Comparison of ENCODE assay signal across 1 cellular context in the genomic region with DNA sequence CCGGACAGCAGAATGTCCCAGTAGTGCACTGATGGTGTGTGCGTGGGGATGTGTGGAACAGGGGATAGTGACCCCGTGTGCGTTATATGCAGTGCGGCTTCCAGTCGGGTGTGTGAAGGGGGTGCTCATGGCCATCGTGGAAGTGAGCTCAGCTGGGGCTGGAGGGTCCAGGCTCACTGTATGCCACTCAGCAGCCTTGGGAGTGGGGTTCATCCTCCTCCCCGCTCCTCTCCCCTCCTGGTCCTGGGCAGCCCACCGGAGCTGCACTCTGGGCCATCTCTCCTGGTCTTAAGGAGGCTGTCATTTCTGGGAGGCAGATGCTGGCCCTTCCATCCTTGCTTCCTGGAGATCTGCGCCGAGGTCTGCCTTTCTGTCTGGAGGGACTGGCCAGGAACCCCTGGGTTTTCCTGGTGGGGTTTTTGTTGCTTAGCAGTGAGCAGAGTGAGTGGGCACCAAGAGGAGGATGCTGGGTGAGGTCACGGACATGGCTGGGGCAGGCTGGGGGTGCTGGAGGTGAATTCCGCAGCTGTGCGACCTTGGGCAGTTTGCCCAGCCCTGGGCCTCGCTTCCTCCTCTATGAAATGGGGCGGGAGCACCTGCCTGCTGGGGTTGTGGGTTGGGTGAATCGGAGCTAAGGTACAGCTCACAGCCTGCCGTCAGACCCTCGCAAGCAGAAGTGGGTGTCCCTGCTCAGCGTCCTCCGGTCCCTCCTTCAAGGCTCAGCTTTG.
TF ChIP-seq lines count a peak whose summit lies in the region.

No MANE protein-coding gene starts in this region.

TF ChIP-seq in HCT116, 20 proteins besides CTCF, POLR2A, EP300 and RAD21 (continued from another document):
- TF ChIP-seq, protein P1, sequence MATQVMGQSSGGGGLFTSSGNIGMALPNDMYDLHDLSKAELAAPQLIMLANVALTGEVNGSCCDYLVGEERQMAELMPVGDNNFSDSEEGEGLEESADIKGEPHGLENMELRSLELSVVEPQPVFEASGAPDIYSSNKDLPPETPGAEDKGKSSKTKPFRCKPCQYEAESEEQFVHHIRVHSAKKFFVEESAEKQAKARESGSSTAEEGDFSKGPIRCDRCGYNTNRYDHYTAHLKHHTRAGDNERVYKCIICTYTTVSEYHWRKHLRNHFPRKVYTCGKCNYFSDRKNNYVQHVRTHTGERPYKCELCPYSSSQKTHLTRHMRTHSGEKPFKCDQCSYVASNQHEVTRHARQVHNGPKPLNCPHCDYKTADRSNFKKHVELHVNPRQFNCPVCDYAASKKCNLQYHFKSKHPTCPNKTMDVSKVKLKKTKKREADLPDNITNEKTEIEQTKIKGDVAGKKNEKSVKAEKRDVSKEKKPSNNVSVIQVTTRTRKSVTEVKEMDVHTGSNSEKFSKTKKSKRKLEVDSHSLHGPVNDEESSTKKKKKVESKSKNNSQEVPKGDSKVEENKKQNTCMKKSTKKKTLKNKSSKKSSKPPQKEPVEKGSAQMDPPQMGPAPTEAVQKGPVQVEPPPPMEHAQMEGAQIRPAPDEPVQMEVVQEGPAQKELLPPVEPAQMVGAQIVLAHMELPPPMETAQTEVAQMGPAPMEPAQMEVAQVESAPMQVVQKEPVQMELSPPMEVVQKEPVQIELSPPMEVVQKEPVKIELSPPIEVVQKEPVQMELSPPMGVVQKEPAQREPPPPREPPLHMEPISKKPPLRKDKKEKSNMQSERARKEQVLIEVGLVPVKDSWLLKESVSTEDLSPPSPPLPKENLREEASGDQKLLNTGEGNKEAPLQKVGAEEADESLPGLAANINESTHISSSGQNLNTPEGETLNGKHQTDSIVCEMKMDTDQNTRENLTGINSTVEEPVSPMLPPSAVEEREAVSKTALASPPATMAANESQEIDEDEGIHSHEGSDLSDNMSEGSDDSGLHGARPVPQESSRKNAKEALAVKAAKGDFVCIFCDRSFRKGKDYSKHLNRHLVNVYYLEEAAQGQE (IDR thresholded peaks at IDR 0.05; ENCODE audit: low read depth), result no peak
- no peak for TF ChIP-seq CEBPB (IDR thresholded peaks at IDR 0.05; ENCODE audit: low read depth)
